ENCODE assay signal across 23 cellular contexts in genomic region chr12:71646512-71646911, GRCh38. TPM values are rescaled to one million over a fixed set of nuclear protein-coding genes. Genes with fewer than 3 reads are reported as not detected.
DNase-seq lines count a peak whose midpoint lies in the region; ATAC-seq, FAIRE-seq and TF ChIP-seq lines count a peak whose summit lies in the region.
"Had no signal": no experiment of that assay in that cellular context is flagged by ENCODE, and none has a peak within 500 bp of the region (broad histone marks: within the 10 kb centered on the region; RNA-seq: fewer than 3 reads in every experiment).

No MANE protein-coding gene starts in this region.

- no peak for TF ChIP-seq CTCF in CD8-positive, alpha-beta T cell (IDR thresholded peaks at IDR 0.05)

- no peak for ATAC-seq in activated naive CD8-positive, alpha-beta T cell treated with anti-CD3 and anti-CD28 coated beads, Interleukin-2, amount 10 ng/mL, durations not matched to agents 7 days and 5 days (ENCODE audit: low read depth)
- ATAC-seq in CD8-positive, alpha-beta T cell = no peak
- no peak for ATAC-seq in T-helper 17 cell
- ATAC-seq in naive thymus-derived CD4-positive, alpha-beta T cell = no peak
- ATAC-seq: Panc1 had no signal

- H3K36me3 ChIP-seq in CD8-positive, alpha-beta T cell (ENCODE audit: insufficient read depth, low read length) = peaks cover 23% of the 10 kb centered on the region
- peaks cover 8 to 50% (median 35%) of the 10 kb centered on the region in 3 experiments for H3K36me3 ChIP-seq in naive thymus-derived CD4-positive, alpha-beta T cell (ENCODE audit: control insufficient read depth in 2 of 3, insufficient read depth in 3 of 3, low read length in 3 of 3)
- H3K36me3 ChIP-seq in trophoblast cell (ENCODE audit: control insufficient read depth in 1 of 2, insufficient read depth in 2 of 2, low read length in 2 of 2) = peaks cover 11 to 20% of the 10 kb centered on the region in 2 experiments

- H3K9ac ChIP-seq in trophoblast cell (ENCODE audit: low read length) = no peak overlapping the region

- no peak for DNase-seq in activated naive CD8-positive, alpha-beta T cell treated with anti-CD3 and anti-CD28 coated beads, Interleukin-2, amount 10 ng/mL, durations not matched to agents 7 days and 5 days
- DNase-seq in activated naive CD8-positive, alpha-beta T cell treated with anti-CD3 and anti-CD28 coated beads for 36 hours = no peak
- no peak for DNase-seq in CD8-positive, alpha-beta T cell
- DNase-seq in T-helper 17 cell (no peak), NCI-H1694 treated with DMSO at 0.1 percent for 48 hours (lab: John Stamatoyannopoulos, UW) (no peak), trophoblast cell (no peak), GM12891 (ENCODE audit: insufficient read length, low spot score) (no peak)
- no peak for DNase-seq in naive thymus-derived CD4-positive, alpha-beta T cell
- DNase-seq: Calu3, DMS79 treated with DMSO at 0.1 percent for 48 hours, GF-D8, GOT3, Kasumi-1, NCI-H1105 treated with DMSO at 0.1 percent for 48 hours, NCI-H2029 treated with DMSO at 0.1 percent for 48 hours, NCI-H446 treated with DMSO at 0.1 percent for 48 hours, NCI-H526, SHP77 had no signal

- H3K79me2 ChIP-seq in trophoblast cell (ENCODE audit: control insufficient read depth, insufficient read depth, low read length, poor library complexity) = no peaks in the 10 kb centered on the region

- no CpG with 5 or more reads among the region's 3 CpGs for WGBS in trophoblast cell (ENCODE audit: extremely low coverage, insufficient coverage, insufficient read length)

- H3K4me3 ChIP-seq in CD8-positive, alpha-beta T cell (ENCODE audit: low read depth, low read length) = no peak overlapping the region
- H3K4me3 ChIP-seq in naive thymus-derived CD4-positive, alpha-beta T cell (ENCODE audit: low read length) = no peak overlapping the region
- no peak overlapping the region for H3K4me3 ChIP-seq in trophoblast cell (ENCODE audit: low read depth, low read length)
- H3K4me3 ChIP-seq: BLaER1 treated with 17β-estradiol and CSF1 and Interleukin-3, amounts not matched to agents 10 nM and 100 nM; HAP-1 had no signal

- CTCF ChIA-PET in CD8-positive, alpha-beta T cell (lab: Charles Lee) = interaction anchor here (0.5 to 2.6 kb wide), 6 partner anchors 10 to 134 kb away, joined by 3 to 10 read pairs (median 4); partner anchors contain the start of gene TMEM19
- CTCF ChIA-PET in naive thymus-derived CD4-positive, alpha-beta T cell (lab: Charles Lee) = interaction anchor here (0.5 to 2.5 kb wide), 4 partner anchors 8 to 16 kb away, joined by 3 to 11 read pairs (median 4); no protein-coding TSS in a partner anchor

- no peak overlapping the region for H3K4ac ChIP-seq in trophoblast cell (ENCODE audit: low read depth, low read length)

- H3K23ac ChIP-seq in trophoblast cell (ENCODE audit: low read length) = no peak overlapping the region

- H3K4me1 Mint-ChIP-seq in activated naive CD8-positive, alpha-beta T cell treated with anti-CD3 and anti-CD28 coated beads, Interleukin-2, amount 10 ng/mL, durations not matched to agents 7 days and 5 days = peaks cover 13% of the 10 kb centered on the region
- H3K4me1 Mint-ChIP-seq in activated naive CD8-positive, alpha-beta T cell treated with anti-CD3 and anti-CD28 coated beads for 36 hours = peaks cover 34% of the 10 kb centered on the region
- H3K4me1 Mint-ChIP-seq in CD8-positive, alpha-beta T cell (ENCODE audit: low read depth) = peaks cover 40% of the 10 kb centered on the region
- H3K4me1 Mint-ChIP-seq in T-helper 17 cell = peaks cover 18% of the 10 kb centered on the region
- H3K4me1 Mint-ChIP-seq in naive thymus-derived CD4-positive, alpha-beta T cell = peaks cover 25 to 51% (median 39%) of the 10 kb centered on the region in 7 donors

- no peak overlapping the region for H2AK5ac ChIP-seq in trophoblast cell (ENCODE audit: low read length)

- H3K9me3 ChIP-seq in CD8-positive, alpha-beta T cell (ENCODE audit: low read length) = no peaks in the 10 kb centered on the region
- H3K9me3 ChIP-seq in T-helper 17 cell (ENCODE audit: control insufficient read depth, low read length, poor library complexity, severe bottlenecking) = no peaks in the 10 kb centered on the region
- no peaks in the 10 kb centered on the region for H3K9me3 ChIP-seq in naive thymus-derived CD4-positive, alpha-beta T cell (ENCODE audit: control insufficient read depth in 2 of 3, low read length in 3 of 3)
- no peaks in the 10 kb centered on the region for H3K9me3 ChIP-seq in trophoblast cell (ENCODE audit: insufficient read depth, low read depth, low read length)
- H3K9me3 ChIP-seq: HAP-1 had no signal

- H4K12ac ChIP-seq in trophoblast cell (ENCODE audit: low read depth, low read length) = no peak overlapping the region

- no peak overlapping the region for H2BK12ac ChIP-seq in trophoblast cell (ENCODE audit: low read length)

- no peak overlapping the region for H3K14ac ChIP-seq in trophoblast cell (ENCODE audit: low read length)

- H3K27me3 Mint-ChIP-seq in activated naive CD8-positive, alpha-beta T cell treated with anti-CD3 and anti-CD28 coated beads, Interleukin-2, amount 10 ng/mL, durations not matched to agents 7 days and 5 days = no peaks in the 10 kb centered on the region
- no peaks in the 10 kb centered on the region for H3K27me3 Mint-ChIP-seq in activated naive CD8-positive, alpha-beta T cell treated with anti-CD3 and anti-CD28 coated beads for 36 hours
- no peaks in the 10 kb centered on the region for H3K27me3 Mint-ChIP-seq in CD8-positive, alpha-beta T cell (ENCODE audit: low read depth)
- H3K27me3 Mint-ChIP-seq in T-helper 17 cell = no peaks in the 10 kb centered on the region
- H3K27me3 Mint-ChIP-seq in naive thymus-derived CD4-positive, alpha-beta T cell = no peaks in the 10 kb centered on the region

- H2BK5ac ChIP-seq in trophoblast cell (ENCODE audit: low read depth, low read length, poor library complexity) = no peak overlapping the region

- peaks cover 23% of the 10 kb centered on the region for H3K4me1 ChIP-seq in CD8-positive, alpha-beta T cell (ENCODE audit: insufficient read depth, low read length)
- peaks cover 3 to 18% of the 10 kb centered on the region in 2 donors for H3K4me1 ChIP-seq in naive thymus-derived CD4-positive, alpha-beta T cell (ENCODE audit: control insufficient read depth in 2 of 2, insufficient read depth in 2 of 2, low read length in 2 of 2)
- H3K4me1 ChIP-seq in trophoblast cell (ENCODE audit: control insufficient read depth in 1 of 2, insufficient read depth in 2 of 2, low read length in 2 of 2) = no peaks in the 10 kb centered on the region
- H3K4me1 ChIP-seq: HAP-1 had no signal

- no peak overlapping the region for H3K18ac ChIP-seq in trophoblast cell (ENCODE audit: low read length)

- H3K79me1 ChIP-seq in trophoblast cell (ENCODE audit: low read length) = no peaks in the 10 kb centered on the region

- peaks cover 37% of the 10 kb centered on the region for H3K36me3 Mint-ChIP-seq in activated naive CD8-positive, alpha-beta T cell treated with anti-CD3 and anti-CD28 coated beads, Interleukin-2, amount 10 ng/mL, durations not matched to agents 7 days and 5 days
- peaks cover 35% of the 10 kb centered on the region for H3K36me3 Mint-ChIP-seq in activated naive CD8-positive, alpha-beta T cell treated with anti-CD3 and anti-CD28 coated beads for 36 hours
- peaks cover 64% of the 10 kb centered on the region for H3K36me3 Mint-ChIP-seq in CD8-positive, alpha-beta T cell
- peaks cover 7% of the 10 kb centered on the region for H3K36me3 Mint-ChIP-seq in T-helper 17 cell (ENCODE audit: low read depth)
- peaks cover 8 to 35% (median 24%) of the 10 kb centered on the region in 5 donors for H3K36me3 Mint-ChIP-seq in naive thymus-derived CD4-positive, alpha-beta T cell

- no peak overlapping the region for H3K27ac ChIP-seq in CD8-positive, alpha-beta T cell (ENCODE audit: low read depth, low read length)
- no peak overlapping the region for H3K27ac ChIP-seq in naive thymus-derived CD4-positive, alpha-beta T cell (ENCODE audit: low read depth, low read length)
- no peak overlapping the region for H3K27ac ChIP-seq in trophoblast cell (ENCODE audit: low read depth, low read length)
- H3K27ac ChIP-seq: RWPE1 had no signal

- no peak overlapping the region for H4K91ac ChIP-seq in trophoblast cell (ENCODE audit: low read depth, low read length)

- H3K27ac Mint-ChIP-seq in activated naive CD8-positive, alpha-beta T cell treated with anti-CD3 and anti-CD28 coated beads, Interleukin-2, amount 10 ng/mL, durations not matched to agents 7 days and 5 days = peak overlapping the region; percentile 35
- no peak overlapping the region for H3K27ac Mint-ChIP-seq in activated naive CD8-positive, alpha-beta T cell treated with anti-CD3 and anti-CD28 coated beads for 36 hours
- peak overlapping the region; percentile 14 for H3K27ac Mint-ChIP-seq in CD8-positive, alpha-beta T cell
- peak overlapping the region; percentile 62 for H3K27ac Mint-ChIP-seq in T-helper 17 cell
- peak overlapping the region in 5 of 9 donors; percentile 36 to 75 (median 62) for H3K27ac Mint-ChIP-seq in naive thymus-derived CD4-positive, alpha-beta T cell

- H4K8ac ChIP-seq in trophoblast cell (ENCODE audit: low read depth, low read length) = no peak overlapping the region

- no peak for TF ChIP-seq POLR2A in GM12891 (IDR thresholded peaks at IDR 0.05; ENCODE audit: low read depth, low read length)

- no peaks in the 10 kb centered on the region for H3K27me3 ChIP-seq in CD8-positive, alpha-beta T cell (ENCODE audit: insufficient read depth, low read length)
- H3K27me3 ChIP-seq in naive thymus-derived CD4-positive, alpha-beta T cell (ENCODE audit: control insufficient read depth in 2 of 2, insufficient read depth in 2 of 2, low read length in 2 of 2) = no peaks in the 10 kb centered on the region
- H3K27me3 ChIP-seq in trophoblast cell (ENCODE audit: insufficient read depth, low read length) = no peaks in the 10 kb centered on the region
- H3K27me3 ChIP-seq: BLaER1 treated with 17β-estradiol and CSF1 and Interleukin-3, amounts not matched to agents 10 nM and 100 nM had no signal

- intact Hi-C loops in CD8-positive, alpha-beta T cell (cut with DNase I, micrococcal nuclease) = loop anchor here (2.0 to 10.0 kb wide), 3 partner anchors 14 to 48 kb away; partner anchors contain the start of gene ZFC3H1 (in 1 of the 2)
- intact Hi-C loops in naive thymus-derived CD4-positive, alpha-beta T cell (cut with micrococcal nuclease) = loop anchor here (2.0 to 5.0 kb wide), 2 partner anchors 16 to 34 kb away; no protein-coding TSS in a partner anchor

- no peaks in the 10 kb centered on the region for H3K9me3 Mint-ChIP-seq in activated naive CD8-positive, alpha-beta T cell treated with anti-CD3 and anti-CD28 coated beads, Interleukin-2, amount 10 ng/mL, durations not matched to agents 7 days and 5 days
- H3K9me3 Mint-ChIP-seq in activated naive CD8-positive, alpha-beta T cell treated with anti-CD3 and anti-CD28 coated beads for 36 hours = no peaks in the 10 kb centered on the region
- no peaks in the 10 kb centered on the region for H3K9me3 Mint-ChIP-seq in CD8-positive, alpha-beta T cell
- H3K9me3 Mint-ChIP-seq in naive thymus-derived CD4-positive, alpha-beta T cell = no peaks in the 10 kb centered on the region

- no peak overlapping the region for H2BK120ac ChIP-seq in trophoblast cell (ENCODE audit: insufficient read depth, low read length, poor library complexity)

- FAIRE-seq in GM12891 (lab: Jason Lieb, UNC) = no peak
- FAIRE-seq: A204.1 had no signal

- POLR2A ChIA-PET in activated naive CD8-positive, alpha-beta T cell treated with anti-CD3 and anti-CD28 coated beads, Interleukin-2, amount 10 ng/mL, durations not matched to agents 7 days and 5 days (lab: Charles Lee) = interaction anchor here (2.5 kb wide), 1 partner anchor 16 kb away, joined by 14 read pairs; the partner anchor contains the start of gene ZFC3H1
- POLR2A ChIA-PET in CD8-positive, alpha-beta T cell (lab: Charles Lee) = interaction anchor here (1.2 to 3.0 kb wide), 2 partner anchors 11 to 17 kb away, joined by 4 to 20 read pairs; partner anchors contain the start of genes THAP2 and ZFC3H1
- POLR2A ChIA-PET in naive thymus-derived CD4-positive, alpha-beta T cell (lab: Charles Lee) = interaction anchor here (0.6 to 2.4 kb wide), 4 partner anchors 10 to 1910 kb away, joined by 3 to 9 read pairs (median 6); partner anchors contain the start of genes RAB21, THAP2 and ZFC3H1

- no peak overlapping the region for H3K4me2 ChIP-seq in trophoblast cell (ENCODE audit: low read length)

- H3K4me3 Mint-ChIP-seq in activated naive CD8-positive, alpha-beta T cell treated with anti-CD3 and anti-CD28 coated beads, Interleukin-2, amount 10 ng/mL, durations not matched to agents 7 days and 5 days = no peak overlapping the region
- no peak overlapping the region for H3K4me3 Mint-ChIP-seq in activated naive CD8-positive, alpha-beta T cell treated with anti-CD3 and anti-CD28 coated beads for 36 hours
- H3K4me3 Mint-ChIP-seq in CD8-positive, alpha-beta T cell = no peak overlapping the region
- H3K4me3 Mint-ChIP-seq in T-helper 17 cell = no peak overlapping the region
- H3K4me3 Mint-ChIP-seq in naive thymus-derived CD4-positive, alpha-beta T cell = no peak overlapping the region

- no peak overlapping the region for H2AFZ ChIP-seq in trophoblast cell (ENCODE audit: insufficient read depth, low read length, poor library complexity)

RNA-seq across cellular contexts. Expression of gene ZFC3H1, which starts 17.1 kb away (rescaled TPM):
- total RNA-seq in activated naive CD8-positive, alpha-beta T cell treated with anti-CD3 and anti-CD28 coated beads, Interleukin-2, amount 10 ng/mL, durations not matched to agents 7 days and 5 days = 10 to 100 TPM; 70.2 to 78.3 TPM
- total RNA-seq in activated naive CD8-positive, alpha-beta T cell treated with anti-CD3 and anti-CD28 coated beads for 36 hours = 10 to 100 TPM; 29.8 to 31.6 TPM
- total RNA-seq in CD8-positive, alpha-beta T cell = 100 to 1,000 TPM; 118 to 121 TPM
- total RNA-seq in T-helper 17 cell = 100 to 1,000 TPM; 122 to 133 TPM
- 100 to 1,000 TPM in 4 of 5 experiments, 10 to 100 TPM in 1; 74.6 to 147 (median 133) TPM for total RNA-seq in naive thymus-derived CD4-positive, alpha-beta T cell
- 10 to 100 TPM; 26.3 to 29.8 TPM for polyA plus RNA-seq in naive thymus-derived CD4-positive, alpha-beta T cell
- polyA plus RNA-seq in trophoblast cell (2013) = 25.3 and 25.9 TPM in 2 replicates
- polyA plus RNA-seq in GM12891 (2012; ENCODE audit: low read depth, missing spikeins) = 19.0 TPM

RNA-seq across cellular contexts. Expression of gene THAP2, which starts 17.6 kb away (rescaled TPM):
- 1 to 10 TPM; 5.7 to 8.4 TPM for total RNA-seq in activated naive CD8-positive, alpha-beta T cell treated with anti-CD3 and anti-CD28 coated beads, Interleukin-2, amount 10 ng/mL, durations not matched to agents 7 days and 5 days
- 1 to 10 TPM; 7.5 to 7.6 TPM for total RNA-seq in activated naive CD8-positive, alpha-beta T cell treated with anti-CD3 and anti-CD28 coated beads for 36 hours
- 10 to 100 TPM; 22.3 to 23.7 TPM for total RNA-seq in CD8-positive, alpha-beta T cell
- 10 to 100 TPM; 13.1 to 14.9 TPM for total RNA-seq in T-helper 17 cell
- 10 to 100 TPM in 4 of 5 experiments, 1 to 10 TPM in 1; 9.2 to 21.7 (median 14.4) TPM for total RNA-seq in naive thymus-derived CD4-positive, alpha-beta T cell
- 1 to 10 TPM; 4.9 to 9.7 TPM for polyA plus RNA-seq in naive thymus-derived CD4-positive, alpha-beta T cell
- 5.2 and 5.3 TPM in 2 replicates for polyA plus RNA-seq in trophoblast cell (2013)
- polyA plus RNA-seq in GM12891 (2012; ENCODE audit: low read depth, missing spikeins) = 3.5 TPM

RNA-seq across cellular contexts. Expression of gene TMEM19, which starts 39.4 kb away (rescaled TPM):
- total RNA-seq in activated naive CD8-positive, alpha-beta T cell treated with anti-CD3 and anti-CD28 coated beads, Interleukin-2, amount 10 ng/mL, durations not matched to agents 7 days and 5 days = 10 to 100 TPM; 17.0 to 18.5 TPM
- total RNA-seq in activated naive CD8-positive, alpha-beta T cell treated with anti-CD3 and anti-CD28 coated beads for 36 hours = 10 to 100 TPM; 16.2 to 21.6 TPM
- 10 to 100 TPM in 1 of 2 experiments, 1 to 10 TPM in 1; 8.8 to 10.0 TPM for total RNA-seq in CD8-positive, alpha-beta T cell
- 10 to 100 TPM; 11.8 to 12.3 TPM for total RNA-seq in T-helper 17 cell
- 10 to 100 TPM; 13.9 to 17.7 (median 14.7) TPM for total RNA-seq in naive thymus-derived CD4-positive, alpha-beta T cell
- polyA plus RNA-seq in naive thymus-derived CD4-positive, alpha-beta T cell = 10 to 100 TPM; 25.3 to 43.0 TPM
- 10.4 and 11.0 TPM in 2 replicates for polyA plus RNA-seq in trophoblast cell (2013)
- 18.1 TPM for polyA plus RNA-seq in GM12891 (2012; ENCODE audit: low read depth, missing spikeins)
